17 cellular contexts compared by ENCODE assay signal in the genomic region with DNA sequence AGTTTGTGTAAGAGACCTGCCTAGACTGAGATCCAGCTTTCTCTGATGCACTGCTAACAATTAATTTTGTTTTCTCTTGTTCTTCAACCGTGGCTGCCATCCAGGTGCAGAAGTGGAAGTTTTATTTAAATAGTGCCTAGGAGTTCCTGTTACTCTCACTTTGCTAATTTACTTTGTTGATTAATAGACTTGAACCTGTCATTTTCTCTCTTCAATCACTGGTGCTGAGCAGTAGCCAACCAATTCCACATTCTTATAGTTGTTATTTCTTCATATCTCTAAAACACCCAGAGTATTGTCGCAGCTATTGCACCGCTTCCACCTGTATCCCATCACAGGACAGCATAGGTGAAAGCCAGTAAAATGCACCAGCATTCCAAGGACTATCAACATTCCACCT.
DNase-seq lines count a peak whose midpoint lies in the region; ATAC-seq and TF ChIP-seq lines count a peak whose summit lies in the region.
"Had no signal": no experiment of that assay in that cellular context is flagged by ENCODE, and none has a peak within 500 bp of the region (broad histone marks: within the 10 kb centered on the region; RNA-seq: fewer than 3 reads in every experiment).

No MANE protein-coding gene starts in this region.

- in situ Hi-C loops in transverse colon (cut with MboI; ENCODE audit: low pct_ligation_motif_present in 1 of 4, low pct_unique_long_range_greater_than_20kb in 1 of 4, low sequenced_read_pairs in 3 of 4), result loop anchor here (5.0 to 25.0 kb wide), 5 partner anchors 238 to 713 kb away; no protein-coding TSS in a partner anchor

- CTCF ChIA-PET in activated naive CD4-positive, alpha-beta T cell treated with anti-CD3 and anti-CD28 coated beads for 36 hours (lab: Charles Lee), result interaction anchor here (0.5 to 1.2 kb wide), 2 partner anchors 227 to 293 kb away, joined by 3 read pairs; no protein-coding TSS in a partner anchor

- no peak for TF ChIP-seq EP300 in transverse colon (IDR thresholded peaks at IDR 0.05; ENCODE audit: low read depth)

- H3K4me1 Mint-ChIP-seq in activated naive CD4-positive, alpha-beta T cell treated with anti-CD3 and anti-CD28 coated beads for 36 hours (ENCODE audit: low read depth), result peaks cover 12% of the 10 kb centered on the region
- H3K4me1 Mint-ChIP-seq: CD14-positive monocyte; CD4-positive, alpha-beta memory T cell had no signal

- no peak for ATAC-seq in sciatic nerve

- no peak for TF ChIP-seq POLR2A in transverse colon (IDR thresholded peaks at IDR 0.05)

- H3K27ac Mint-ChIP-seq in activated naive CD4-positive, alpha-beta T cell treated with anti-CD3 and anti-CD28 coated beads for 36 hours, result no peak overlapping the region
- H3K27ac Mint-ChIP-seq: CD14-positive monocyte; CD4-positive, alpha-beta memory T cell had no signal

- DNase-seq in NCI-H1105 treated with DMSO at 0.1 percent for 48 hours (lab: John Stamatoyannopoulos, UW) (peak; percentile 44), NCI-H1105 (lab: John Stamatoyannopoulos, UW) (no peak), adipocyte (ENCODE audit: low read depth) (no peak), transverse colon (no peak), foreskin fibroblast (no peak), sciatic nerve (ENCODE audit: low spot score) (no peak)
- no peak for DNase-seq in activated naive CD4-positive, alpha-beta T cell treated with anti-CD3 and anti-CD28 coated beads for 36 hours
- DNase-seq: 8988T; CD4-positive, alpha-beta memory T cell; DMS53; DND-41; EL had no signal

- H3K27ac ChIP-seq in transverse colon, result peak overlapping the region in 3 of 4 donors; percentile 57 to 65 (median 59)
- H3K27ac ChIP-seq: BLaER1, GM23248, HL-60 had no signal

- H3K4me3 ChIP-seq in adipocyte (ENCODE audit: low read length) (no peak overlapping the region), transverse colon (no peak overlapping the region), foreskin fibroblast (ENCODE audit: low read depth in 1 of 2, low read length in 2 of 2) (no peak overlapping the region)
- H3K4me3 ChIP-seq: BLaER1, GM23248, HAP-1 had no signal

- peaks cover 25% of the 10 kb centered on the region for H3K4me1 ChIP-seq in adipocyte (ENCODE audit: control insufficient read depth, insufficient read depth, low read length)
- H3K4me1 ChIP-seq in transverse colon, result peaks cover 0 to 15% (median 6%) of the 10 kb centered on the region in 4 donors
- H3K4me1 ChIP-seq: BLaER1, HAP-1 had no signal

- H3K9me3 Mint-ChIP-seq in activated naive CD4-positive, alpha-beta T cell treated with anti-CD3 and anti-CD28 coated beads for 36 hours, result no peaks in the 10 kb centered on the region
- H3K9me3 Mint-ChIP-seq: CD14-positive monocyte; CD4-positive, alpha-beta memory T cell had no signal

- H3K27me3 ChIP-seq in adipocyte (replicated peaks; ENCODE audit: control insufficient read depth, insufficient read depth, low read length) (no peaks in the 10 kb centered on the region), transverse colon (no peaks in the 10 kb centered on the region)
- H3K27me3 ChIP-seq: BLaER1 had no signal

- H3K36me3 ChIP-seq in adipocyte (ENCODE audit: control insufficient read depth, insufficient read depth, low read length, severe bottlenecking), result no peaks in the 10 kb centered on the region
- no peaks in the 10 kb centered on the region for H3K36me3 ChIP-seq in transverse colon
- H3K36me3 ChIP-seq: BLaER1, HAP-1 had no signal

- intact Hi-C loops in transverse colon (cut with DNase I; ENCODE audit: low total_unique reads) (no loop called here), sciatic nerve (cut with DNase I) (loop anchor here (10.0 kb wide), 1 partner anchor 505 kb away; no protein-coding TSS in a partner anchor)
- intact Hi-C loops in activated naive CD4-positive, alpha-beta T cell treated with anti-CD3 and anti-CD28 coated beads for 36 hours (cut with micrococcal nuclease), result loop anchor here (10.0 kb wide), 1 partner anchor 735 kb away; no protein-coding TSS in a partner anchor

- TF ChIP-seq CTCF in transverse colon (IDR thresholded peaks at IDR 0.05), result no peak
- TF ChIP-seq CTCF in foreskin fibroblast (IDR thresholded peaks at IDR 0.05; ENCODE audit: low read depth, low read length), result no peak

- no peaks in the 10 kb centered on the region for H3K9me3 ChIP-seq in adipocyte (ENCODE audit: control insufficient read depth, low read length)
- no peaks in the 10 kb centered on the region for H3K9me3 ChIP-seq in transverse colon
- H3K9me3 ChIP-seq: BLaER1, HAP-1 had no signal

- H3K9ac ChIP-seq in adipocyte (ENCODE audit: low read length), result peak overlapping the region; percentile 61
- H3K9ac ChIP-seq: BLaER1, GM23248 had no signal

- H3K27me3 Mint-ChIP-seq in activated naive CD4-positive, alpha-beta T cell treated with anti-CD3 and anti-CD28 coated beads for 36 hours (ENCODE audit: low read depth), result peaks cover 2% of the 10 kb centered on the region

- no peak overlapping the region for H3K4me3 Mint-ChIP-seq in activated naive CD4-positive, alpha-beta T cell treated with anti-CD3 and anti-CD28 coated beads for 36 hours
- H3K4me3 Mint-ChIP-seq: CD14-positive monocyte; CD4-positive, alpha-beta memory T cell had no signal

- WGBS in transverse colon (ENCODE audit: low coverage in 1 of 2), 2 donors, result 77 to 79% methylated on average over 3 of the region's 3 CpGs

- H3K36me3 Mint-ChIP-seq in activated naive CD4-positive, alpha-beta T cell treated with anti-CD3 and anti-CD28 coated beads for 36 hours (ENCODE audit: low read depth), result no peaks in the 10 kb centered on the region
- H3K36me3 Mint-ChIP-seq: CD14-positive monocyte; CD4-positive, alpha-beta memory T cell had no signal
